ENCODE assay signal across 19 cellular contexts in genomic region chr22:34579519-34579918, GRCh38.
DNase-seq lines count a peak whose midpoint lies in the region; ATAC-seq and TF ChIP-seq lines count a peak whose summit lies in the region.
"Had no signal": no experiment of that assay in that cellular context is flagged by ENCODE, and none has a peak within 500 bp of the region (broad histone marks: within the 10 kb centered on the region; RNA-seq: fewer than 3 reads in every experiment).

No MANE protein-coding gene starts in this region.

- H3K9ac ChIP-seq in mammary epithelial cell (ENCODE audit: insufficient read depth, low read length) (no peak overlapping the region), neural cell (ENCODE audit: low read length) (no peak overlapping the region)
- H3K9ac ChIP-seq: BLaER1 had no signal

- no peak overlapping the region for H3K27ac ChIP-seq in mammary epithelial cell (ENCODE audit: insufficient read depth, low read depth, low read length)
- no peak overlapping the region for H3K27ac ChIP-seq in neural cell (ENCODE audit: low read length)
- H3K27ac ChIP-seq: BLaER1 had no signal

- no CpG with 5 or more reads among the region's 2 CpGs for WGBS in mammary epithelial cell (ENCODE audit: low coverage, missing lambda C conversion rate)

- TF ChIP-seq CTCF in mammary epithelial cell (conservative IDR thresholded peaks at IDR 0.05 in 1 of 2, IDR thresholded peaks at IDR 0.05 in 1 of 2; ENCODE audit: extremely low read depth in 1 of 2, insufficient read depth in 1 of 2, low read depth in 1 of 2, low read length in 2 of 2): no peak
- TF ChIP-seq CTCF in MCF 10A (IDR thresholded peaks at IDR 0.05; ENCODE audit: unreplicated experiment): no peak
- TF ChIP-seq CTCF in neural cell (IDR thresholded peaks at IDR 0.05; ENCODE audit: poor library complexity, severe bottlenecking): no peak
- no peak for TF ChIP-seq CTCF in foreskin fibroblast (IDR thresholded peaks at IDR 0.05; ENCODE audit: low read depth, low read length)

- H3K27ac Mint-ChIP-seq in MCF 10A (ENCODE audit: low read depth, unreplicated experiment): no peak overlapping the region
- H3K27ac Mint-ChIP-seq in activated T-helper 1 cell treated with anti-CD3 and anti-CD28 coated beads, Interleukin-12 subunit alpha, Interleukin-12 subunit beta, Interleukin-2, Interleukin-4 antibody, amounts not matched to agents 30 ng/mL and 10 ng/mL and 1 ng/mL, durations not matched to agents 14 hours and 24 hours and 36 hours: peak overlapping the region; percentile 14
- H3K27ac Mint-ChIP-seq: CD14-positive monocyte, HFFc6 had no signal

- H3K79me2 ChIP-seq in mammary epithelial cell (ENCODE audit: insufficient read depth, low read length): no peaks in the 10 kb centered on the region
- no peaks in the 10 kb centered on the region for H3K79me2 ChIP-seq in neural cell (replicated peaks; ENCODE audit: insufficient read depth, low read length)

- H2AFZ ChIP-seq in mammary epithelial cell (ENCODE audit: low read depth, low read length) (no peak overlapping the region), neural cell (ENCODE audit: low read depth, low read length) (no peak overlapping the region)

- H3K27me3 ChIP-seq in mammary epithelial cell (ENCODE audit: insufficient read depth, low read length): no peaks in the 10 kb centered on the region
- H3K27me3 ChIP-seq in neural cell (ENCODE audit: insufficient read depth, low read depth, low read length): no peaks in the 10 kb centered on the region
- H3K27me3 ChIP-seq: BLaER1 had no signal

- H3K36me3 ChIP-seq in mammary epithelial cell (ENCODE audit: insufficient read depth, low read length) (no peaks in the 10 kb centered on the region), neural cell (ENCODE audit: insufficient read depth, low read length) (no peaks in the 10 kb centered on the region)
- H3K36me3 ChIP-seq: BLaER1 had no signal

- CTCF ChIA-PET in mammary epithelial cell (lab: Charles Lee; ENCODE audit: low non-redundant PET) (no interaction called here), MCF 10A (lab: Yijun Ruan, JAX) (no interaction called here)

- no peak overlapping the region for H3K4me3 ChIP-seq in mammary epithelial cell (replicated peaks in 1 of 3; ENCODE audit: insufficient read depth in 1 of 3, low read depth in 2 of 3, low read length in 3 of 3)
- no peak overlapping the region for H3K4me3 ChIP-seq in neural cell (ENCODE audit: low read length)
- no peak overlapping the region for H3K4me3 ChIP-seq in foreskin fibroblast (ENCODE audit: low read depth in 1 of 2, low read length in 2 of 2)
- H3K4me3 ChIP-seq: BLaER1 had no signal

- no peaks in the 10 kb centered on the region for H3K4me1 ChIP-seq in mammary epithelial cell (ENCODE audit: insufficient read depth, low read length)
- H3K4me1 ChIP-seq: BLaER1 had no signal

- dilution Hi-C loops in mammary epithelial cell (cut with HindIII; ENCODE audit: low sequenced_read_pairs): no loop called here

- POLR2A ChIA-PET in MCF 10A (lab: Yijun Ruan, JAX): no interaction called here

- H3K9me3 ChIP-seq in mammary epithelial cell (replicated peaks; ENCODE audit: insufficient read depth, low read length) (peaks cover 3% of the 10 kb centered on the region), neural cell (ENCODE audit: low read length) (no peaks in the 10 kb centered on the region)
- H3K9me3 ChIP-seq: BLaER1 had no signal

- no peak overlapping the region for H3K4me3 Mint-ChIP-seq in MCF 10A (ENCODE audit: unreplicated experiment)
- no peak overlapping the region for H3K4me3 Mint-ChIP-seq in activated T-helper 1 cell treated with anti-CD3 and anti-CD28 coated beads, Interleukin-12 subunit alpha, Interleukin-12 subunit beta, Interleukin-2, Interleukin-4 antibody, amounts not matched to agents 30 ng/mL and 10 ng/mL and 1 ng/mL, durations not matched to agents 14 hours and 24 hours and 36 hours
- H3K4me3 Mint-ChIP-seq: CD14-positive monocyte; CD4-positive, alpha-beta memory T cell; HFFc6 had no signal

- no peak for ATAC-seq in GM18502 (IDR thresholded peaks at IDR 0.05; ENCODE audit: poor library complexity, unreplicated experiment)
- no peak for ATAC-seq in Right ventricle myocardium superior (ENCODE audit: poor library complexity)
- ATAC-seq: HCT116, HepG2 had no signal

- H3K4me1 Mint-ChIP-seq in MCF 10A (ENCODE audit: insufficient read depth, unreplicated experiment): no peaks in the 10 kb centered on the region
- H3K4me1 Mint-ChIP-seq in activated T-helper 1 cell treated with anti-CD3 and anti-CD28 coated beads, Interleukin-12 subunit alpha, Interleukin-12 subunit beta, Interleukin-2, Interleukin-4 antibody, amounts not matched to agents 30 ng/mL and 10 ng/mL and 1 ng/mL, durations not matched to agents 14 hours and 24 hours and 36 hours (ENCODE audit: low read depth): no peaks in the 10 kb centered on the region
- H3K4me1 Mint-ChIP-seq: CD14-positive monocyte; CD4-positive, alpha-beta memory T cell had no signal

- peaks cover 9% of the 10 kb centered on the region for H3K9me3 Mint-ChIP-seq in MCF 10A (ENCODE audit: unreplicated experiment)
- H3K9me3 Mint-ChIP-seq in activated T-helper 1 cell treated with anti-CD3 and anti-CD28 coated beads, Interleukin-12 subunit alpha, Interleukin-12 subunit beta, Interleukin-2, Interleukin-4 antibody, amounts not matched to agents 30 ng/mL and 10 ng/mL and 1 ng/mL, durations not matched to agents 14 hours and 24 hours and 36 hours: peaks cover 8% of the 10 kb centered on the region

- H4K20me1 ChIP-seq in mammary epithelial cell (ENCODE audit: insufficient read depth, low read length) (no peaks in the 10 kb centered on the region), neural cell (ENCODE audit: insufficient read depth) (no peaks in the 10 kb centered on the region)
- H4K20me1 ChIP-seq: BLaER1 had no signal

- H3K9me2 ChIP-seq in neural cell (ENCODE audit: insufficient read depth, low read length): no peaks in the 10 kb centered on the region

- TF ChIP-seq RAD21 in neural cell (conservative IDR thresholded peaks at IDR 0.05): no peak

- peak; percentile 19 for TF ChIP-seq EP300 in neural cell (conservative IDR thresholded peaks at IDR 0.05; ENCODE audit: poor library complexity, severe bottlenecking)

- no peaks in the 10 kb centered on the region for H3K36me3 Mint-ChIP-seq in MCF 10A (ENCODE audit: insufficient read depth, unreplicated experiment)
- no peaks in the 10 kb centered on the region for H3K36me3 Mint-ChIP-seq in activated T-helper 1 cell treated with anti-CD3 and anti-CD28 coated beads, Interleukin-12 subunit alpha, Interleukin-12 subunit beta, Interleukin-2, Interleukin-4 antibody, amounts not matched to agents 30 ng/mL and 10 ng/mL and 1 ng/mL, durations not matched to agents 14 hours and 24 hours and 36 hours (ENCODE audit: low read depth)
- H3K36me3 Mint-ChIP-seq: CD14-positive monocyte; CD4-positive, alpha-beta memory T cell had no signal

- intact Hi-C loops in mammary epithelial cell (cut with micrococcal nuclease) (no loop called here), MCF 10A (cut with micrococcal nuclease) (no loop called here), Right ventricle myocardium superior (cut with DNase I) (no loop called here)
- intact Hi-C loops in activated T-helper 1 cell treated with anti-CD3 and anti-CD28 coated beads, Interleukin-12 subunit alpha, Interleukin-12 subunit beta, Interleukin-2, Interleukin-4 antibody, amounts not matched to agents 30 ng/mL and 10 ng/mL and 1 ng/mL, durations not matched to agents 14 hours and 24 hours and 36 hours (cut with micrococcal nuclease): no loop called here

- H3K4me2 ChIP-seq in mammary epithelial cell (ENCODE audit: insufficient read depth, low read depth, low read length) (no peak overlapping the region), neural cell (ENCODE audit: low read length) (no peak overlapping the region)
- H3K4me2 ChIP-seq: BLaER1 had no signal

- DNase-seq in mammary epithelial cell: peak; percentile 3
- DNase-seq in MCF 10A (ENCODE audit: unreplicated experiment): no peak
- no peak for DNase-seq in activated T-helper 1 cell treated with anti-CD3 and anti-CD28 coated beads, Interleukin-12 subunit alpha, Interleukin-12 subunit beta, Interleukin-2, Interleukin-4 antibody, amounts not matched to agents 30 ng/mL and 10 ng/mL and 1 ng/mL, durations not matched to agents 14 hours and 24 hours and 36 hours (ENCODE audit: low spot score)
- no peak for DNase-seq in foreskin fibroblast
- no peak for DNase-seq in Right ventricle myocardium superior
- DNase-seq: 8988T; CD4-positive, alpha-beta memory T cell; DMS153; DMS79; GDM1; GOT3; H7; HFFc6 had no signal

- H3F3A ChIP-seq in neural cell (ENCODE audit: insufficient read depth, low read length, poor library complexity, severe bottlenecking): no peaks in the 10 kb centered on the region

- in situ Hi-C loops in mammary epithelial cell (cut with MboI; ENCODE audit: low sequenced_read_pairs in 2 of 2): no loop called here

- BruUV-seq in mammary epithelial cell (replicated peaks; lab: Mats Ljungman, UMichigan) (no TSS peak), MCF 10A (replicated peaks; lab: Mats Ljungman, UMichigan) (no TSS peak)

- no peaks in the 10 kb centered on the region for H3K27me3 Mint-ChIP-seq in MCF 10A (ENCODE audit: insufficient read depth, unreplicated experiment)
- H3K27me3 Mint-ChIP-seq in activated T-helper 1 cell treated with anti-CD3 and anti-CD28 coated beads, Interleukin-12 subunit alpha, Interleukin-12 subunit beta, Interleukin-2, Interleukin-4 antibody, amounts not matched to agents 30 ng/mL and 10 ng/mL and 1 ng/mL, durations not matched to agents 14 hours and 24 hours and 36 hours (ENCODE audit: insufficient read depth): no peaks in the 10 kb centered on the region
- H3K27me3 Mint-ChIP-seq: CD4-positive, alpha-beta memory T cell had no signal

TF ChIP-seq in neural cell, 6 proteins besides CTCF, POLR2A, EP300 and RAD21 (continues in another document):
- TF ChIP-seq EZH2 (IDR thresholded peaks at IDR 0.05; ENCODE audit: borderline replicate concordance, insufficient read depth, low read length, poor library complexity, severe bottlenecking) (no peak), TAF1 (IDR thresholded peaks at IDR 0.05; ENCODE audit: low read depth) (no peak)
